ENCODE assay signal across 9 cellular contexts in the genomic region with DNA sequence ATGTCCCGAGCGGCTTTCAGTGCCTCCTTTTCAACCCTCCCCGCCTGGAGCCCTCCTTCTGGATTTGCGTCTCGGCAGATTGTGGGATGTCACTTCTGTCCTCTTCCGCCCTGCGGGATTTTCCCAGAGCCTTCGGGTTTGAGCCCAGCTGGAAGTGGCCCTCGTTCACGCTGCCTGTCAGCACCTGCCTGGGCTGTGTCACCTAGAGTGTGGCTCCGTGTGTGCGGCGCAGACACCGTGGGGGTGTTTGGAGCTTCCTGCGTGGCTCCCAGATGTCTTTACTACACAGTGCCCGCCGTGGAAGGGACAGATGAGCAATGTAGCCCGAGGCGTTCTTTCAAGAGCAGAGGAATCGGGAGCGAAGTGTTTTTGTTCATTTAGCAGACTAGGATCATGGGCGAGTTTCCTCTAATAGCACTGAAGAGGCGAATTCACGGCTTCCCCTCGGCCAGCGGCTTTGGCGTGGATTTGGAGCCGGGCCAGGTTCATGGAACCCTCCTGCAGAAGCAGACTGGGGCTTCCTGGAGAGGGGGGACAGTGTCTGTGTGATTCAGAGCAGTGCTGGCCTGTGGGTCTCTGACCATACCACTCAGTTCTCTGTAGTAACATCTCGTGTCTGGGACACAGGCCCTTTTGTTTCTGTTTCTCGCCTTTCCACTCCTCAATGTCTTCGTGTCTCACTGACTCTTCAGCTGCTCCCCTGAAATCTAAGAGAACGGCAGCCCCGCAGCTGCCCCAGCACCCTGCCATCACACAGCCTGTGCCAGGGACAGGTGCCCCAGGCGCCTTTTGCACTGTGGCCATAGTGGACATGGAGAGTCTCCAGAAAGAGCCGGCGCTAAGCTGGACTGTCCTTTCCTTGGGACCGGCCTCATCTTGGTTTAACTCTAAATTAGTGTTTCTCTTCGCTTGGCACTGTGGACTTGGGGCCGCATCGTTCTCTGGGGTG.
DNase-seq lines count a peak whose midpoint lies in the region; ATAC-seq and TF ChIP-seq lines count a peak whose summit lies in the region.
"Had no signal": no experiment of that assay in that cellular context is flagged by ENCODE, and none has a peak within 500 bp of the region (broad histone marks: within the 10 kb centered on the region; RNA-seq: fewer than 3 reads in every experiment).

No MANE protein-coding gene starts in this region.

- H3K27ac ChIP-seq in vagina, result peak overlapping the region; percentile 53
- H3K27ac ChIP-seq: thoracic aorta had no signal

- intact Hi-C loops in vagina (cut with DNase I), result loop anchor here (2.0 kb wide), 1 partner anchor 224 kb away; no protein-coding TSS in a partner anchor

- H3K27me3 ChIP-seq in vagina, result no peaks in the 10 kb centered on the region

- no peaks in the 10 kb centered on the region for H3K4me1 Mint-ChIP-seq in activated naive CD8-positive, alpha-beta T cell (ENCODE audit: low read depth)
- no peaks in the 10 kb centered on the region for H3K4me1 Mint-ChIP-seq in activated naive CD8-positive, alpha-beta T cell treated with anti-CD3 and anti-CD28 coated beads, Interleukin-2, amount 50 U/mL, for 24 hours

- no peaks in the 10 kb centered on the region for H3K27me3 Mint-ChIP-seq in activated naive CD8-positive, alpha-beta T cell
- no peaks in the 10 kb centered on the region for H3K27me3 Mint-ChIP-seq in activated naive CD8-positive, alpha-beta T cell treated with anti-CD3 and anti-CD28 coated beads, Interleukin-2, amount 50 U/mL, for 24 hours

- H3K4me3 ChIP-seq in choroid plexus epithelial cell (ENCODE audit: low read depth, low read length), result no peak overlapping the region
- H3K4me3 ChIP-seq in vagina, result peak overlapping the region; percentile 7 to 15
- H3K4me3 ChIP-seq: thoracic aorta had no signal

- H3K4me1 ChIP-seq in vagina, result peaks cover 60% of the 10 kb centered on the region

- H3K36me3 ChIP-seq in vagina, result peaks cover 0 to 38% of the 10 kb centered on the region in 2 donors

- no peak for ATAC-seq in activated naive CD8-positive, alpha-beta T cell treated with anti-CD3 and anti-CD28 coated beads, Interleukin-2, amount 50 U/mL, for 24 hours
- no peak for ATAC-seq in HG03039 (IDR thresholded peaks at IDR 0.05; ENCODE audit: unreplicated experiment)

- H3K27ac Mint-ChIP-seq in activated naive CD8-positive, alpha-beta T cell, result peak overlapping the region; percentile 41
- no peak overlapping the region for H3K27ac Mint-ChIP-seq in activated naive CD8-positive, alpha-beta T cell treated with anti-CD3 and anti-CD28 coated beads, Interleukin-2, amount 50 U/mL, for 24 hours

- H3K9me3 ChIP-seq in vagina, result no peaks in the 10 kb centered on the region
- H3K9me3 ChIP-seq: thoracic aorta had no signal

- TF ChIP-seq POLR2A in vagina (IDR thresholded peaks at IDR 0.05), result no peak

- H3K9me3 Mint-ChIP-seq in activated naive CD8-positive, alpha-beta T cell (ENCODE audit: low read depth), result no peaks in the 10 kb centered on the region
- no peaks in the 10 kb centered on the region for H3K9me3 Mint-ChIP-seq in activated naive CD8-positive, alpha-beta T cell treated with anti-CD3 and anti-CD28 coated beads, Interleukin-2, amount 50 U/mL, for 24 hours

- no peak for DNase-seq in activated naive CD8-positive, alpha-beta T cell treated with anti-CD3 and anti-CD28 coated beads, Interleukin-2, amount 50 U/mL, for 24 hours
- DNase-seq in choroid plexus epithelial cell (ENCODE audit: low read depth) (peak; percentile 72), lung microvascular endothelial cell (ENCODE audit: low read depth in 2 of 2) (peak; percentile 73 to 81), vagina (ENCODE audit: extremely low spot score in 2 of 2) (no peak), GM19238 (ENCODE audit: insufficient read length, low spot score) (no peak)
- no peak for DNase-seq in activated CD4-positive, CD25-positive, alpha-beta regulatory T cell treated with anti-CD3 and anti-CD28 coated beads, Interleukin-2, amount 50 U/mL, for 72 hours

- TF ChIP-seq CTCF in choroid plexus epithelial cell (conservative IDR thresholded peaks at IDR 0.05; ENCODE audit: low read depth, low read length) (no peak), vagina (IDR thresholded peaks at IDR 0.05) (no peak)

- no peak overlapping the region for H3K4me3 Mint-ChIP-seq in activated naive CD8-positive, alpha-beta T cell
- H3K4me3 Mint-ChIP-seq in activated naive CD8-positive, alpha-beta T cell treated with anti-CD3 and anti-CD28 coated beads, Interleukin-2, amount 50 U/mL, for 24 hours, result no peak overlapping the region

- H3K36me3 Mint-ChIP-seq in activated naive CD8-positive, alpha-beta T cell, result peaks cover 2% of the 10 kb centered on the region
- peaks cover 2% of the 10 kb centered on the region for H3K36me3 Mint-ChIP-seq in activated naive CD8-positive, alpha-beta T cell treated with anti-CD3 and anti-CD28 coated beads, Interleukin-2, amount 50 U/mL, for 24 hours (ENCODE audit: low read depth)

Comparison
In these comparisons a context has a peak if more than half of its experiments do, and no peak if none do; other contexts are left out.
1. DNase-seq: peak in choroid plexus epithelial cell (single experiment) and lung microvascular endothelial cell (2 of 2); none in activated naive CD8-positive, alpha-beta T cell treated with anti-CD3 and anti-CD28 coated beads, Interleukin-2, amount 50 U/mL, for 24 hours (single experiment), vagina (0 of 2), activated CD4-positive, CD25-positive, alpha-beta regulatory T cell treated with anti-CD3 and anti-CD28 coated beads, Interleukin-2, amount 50 U/mL, for 72 hours (single experiment) and GM19238 (single experiment).